Comparison of ENCODE assay signal across 1 cellular context in genomic region chr2:109057686-109058085, GRCh38.
TF ChIP-seq lines count a peak whose summit lies in the region.

No MANE protein-coding gene starts in this region.

TF ChIP-seq in K562, 482 proteins besides CTCF, POLR2A, EP300 and RAD21 (continued from another document):
- no peak for TF ChIP-seq CLOCK (CRISPR knock-in tag; IDR thresholded peaks at IDR 0.05; ENCODE audit: borderline replicate concordance)
- peak; percentile 16; the same call in 1 of the 2 replicates for TF ChIP-seq C11orf30 (IDR thresholded peaks at IDR 0.05; ENCODE audit: low read depth)
- no peak for TF ChIP-seq SMARCB1 (IDR thresholded peaks at IDR 0.05; ENCODE audit: insufficient read length, low read depth)
